9 cellular contexts compared by ENCODE assay signal in genomic region chr12:113242018-113242418, GRCh38. TPM values are rescaled to one million over a fixed set of nuclear protein-coding genes. Genes with fewer than 3 reads are reported as not detected.
DNase-seq lines count a peak whose midpoint lies in the region; ATAC-seq and TF ChIP-seq lines count a peak whose summit lies in the region.
"Had no signal": no experiment of that assay in that cellular context is flagged by ENCODE, and none has a peak within 500 bp of the region (broad histone marks: within the 10 kb centered on the region; RNA-seq: fewer than 3 reads in every experiment).

No MANE protein-coding gene starts in this region.

- H3K4me3 Mint-ChIP-seq in CD14-positive monocyte, result peak overlapping the region in 1 of 2 donors; percentile 46
- no peak overlapping the region for H3K4me3 Mint-ChIP-seq in GM23338

- peaks cover 76% of the 10 kb centered on the region for H3K4me1 Mint-ChIP-seq in CD14-positive monocyte
- H3K4me1 Mint-ChIP-seq in GM23338, result peaks cover 52% of the 10 kb centered on the region

- H4K8ac ChIP-seq in trophoblast cell (ENCODE audit: low read depth, low read length), result peak overlapping the region; percentile 49

- H3K36me3 ChIP-seq in trophoblast cell (ENCODE audit: control insufficient read depth in 1 of 2, insufficient read depth in 2 of 2, low read length in 2 of 2) (peaks cover 0 to 2% of the 10 kb centered on the region in 2 experiments), GM23338 (ENCODE audit: insufficient read depth) (no peaks in the 10 kb centered on the region)
- H3K36me3 ChIP-seq: cardiac muscle cell had no signal

- H2AK5ac ChIP-seq in trophoblast cell (ENCODE audit: low read length), result peak overlapping the region; percentile 11

- H4K91ac ChIP-seq in trophoblast cell (ENCODE audit: low read depth, low read length), result peak overlapping the region; percentile 71

- DNase-seq in CD14-positive monocyte (ENCODE audit: low spot score) (no peak), NCI-H2196 (lab: John Stamatoyannopoulos, UW; ENCODE audit: unreplicated experiment) (peak; percentile 77), dorsolateral prefrontal cortex (peak in 2 of 10 donors; percentile 29 to 37), trophoblast cell (no peak), superior temporal gyrus (ENCODE audit: extremely low spot score) (no peak), GM23338 (ENCODE audit: low spot score) (no peak), GOT3 (lab: John Stamatoyannopoulos, UW) (no peak)
- no peak for DNase-seq in stimulated activated CD4-positive, alpha-beta T cell treated with anti-CD3 and anti-CD28 coated beads, Interleukin-2, amount 100 ng/mL, for 24 hours

- H3K9me3 Mint-ChIP-seq in CD14-positive monocyte (peaks cover 0 to 3% (median 0%) of the 10 kb centered on the region in 7 donors), GM23338 (peaks cover 4% of the 10 kb centered on the region; the same call in 1 of the 3 replicates)

- H3K27me3 Mint-ChIP-seq in CD14-positive monocyte (ENCODE audit: low read depth in 3 of 3), result peaks cover 0 to 7% (median 0%) of the 10 kb centered on the region in 3 donors
- H3K27me3 Mint-ChIP-seq in GM23338 (ENCODE audit: insufficient read depth, low read depth, poor library complexity), result peaks cover 25% of the 10 kb centered on the region

- H3K27ac ChIP-seq in dorsolateral prefrontal cortex, result peak overlapping the region in 53 of 59 donors; percentile 10 to 94 (median 75)
- peak overlapping the region; percentile 65 for H3K27ac ChIP-seq in trophoblast cell (ENCODE audit: low read depth, low read length)
- no peak overlapping the region for H3K27ac ChIP-seq in GM23338 (ENCODE audit: low read depth)
- H3K27ac ChIP-seq: cardiac muscle cell had no signal

- no peaks in the 10 kb centered on the region for H4K20me1 ChIP-seq in GM23338 (replicated peaks; ENCODE audit: insufficient read depth)

- H2AFZ ChIP-seq in trophoblast cell (ENCODE audit: insufficient read depth, low read length, poor library complexity) (no peak overlapping the region), GM23338 (no peak overlapping the region)

- H3K18ac ChIP-seq in trophoblast cell (ENCODE audit: low read length), result peak overlapping the region; percentile 22

- TF ChIP-seq CTCF in CD14-positive monocyte (IDR thresholded peaks at IDR 0.05) (no peak), dorsolateral prefrontal cortex (IDR thresholded peaks at IDR 0.05 in 54 of 56, conservative IDR thresholded peaks at IDR 0.05 in 2 of 56; ENCODE audit: low read depth in 1 of 56, partially characterized antibody in 56 of 56) (no peak), GM23338 (conservative IDR thresholded peaks at IDR 0.05; ENCODE audit: low read depth in 2 of 2) (no peak)

- H3K23ac ChIP-seq in trophoblast cell (ENCODE audit: low read length), result no peak overlapping the region

- no CpG with 5 or more reads among the region's 11 CpGs for WGBS in trophoblast cell (ENCODE audit: extremely low coverage, insufficient coverage, insufficient read length)

- no peaks in the 10 kb centered on the region; the same call in 1 of the 2 replicates for H3F3A ChIP-seq in GM23338 (replicated peaks; ENCODE audit: low read depth)

- peaks cover 39% of the 10 kb centered on the region for H3K79me1 ChIP-seq in trophoblast cell (ENCODE audit: low read length)

- no peak overlapping the region for H4K12ac ChIP-seq in trophoblast cell (ENCODE audit: low read depth, low read length)

- peak overlapping the region; percentile 81 for H2BK12ac ChIP-seq in trophoblast cell (ENCODE audit: low read length)

- ATAC-seq in GM23338, result no peak

- peak overlapping the region; percentile 85 to 97 (median 94) for H3K27ac Mint-ChIP-seq in CD14-positive monocyte
- no peak overlapping the region for H3K27ac Mint-ChIP-seq in GM23338

- peak overlapping the region; percentile 13 for H2BK5ac ChIP-seq in trophoblast cell (ENCODE audit: low read depth, low read length, poor library complexity)

- H3K36me3 Mint-ChIP-seq in CD14-positive monocyte, result peaks cover 54 to 73% of the 10 kb centered on the region in 2 donors
- H3K36me3 Mint-ChIP-seq in GM23338 (ENCODE audit: low read depth), result peaks cover 24% of the 10 kb centered on the region

- H3K14ac ChIP-seq in trophoblast cell (ENCODE audit: low read length), result peak overlapping the region; percentile 30

- H3K4ac ChIP-seq in trophoblast cell (ENCODE audit: low read depth, low read length), result peak overlapping the region; percentile 13

- H3K27me3 ChIP-seq in dorsolateral prefrontal cortex, result no peaks in the 10 kb centered on the region
- no peaks in the 10 kb centered on the region for H3K27me3 ChIP-seq in trophoblast cell (ENCODE audit: insufficient read depth, low read length)
- H3K27me3 ChIP-seq in GM23338 (ENCODE audit: insufficient read depth), result no peaks in the 10 kb centered on the region
- H3K27me3 ChIP-seq: cardiac muscle cell had no signal

- no peak overlapping the region for H3K9ac ChIP-seq in trophoblast cell (ENCODE audit: low read length)

- H3K9me3 ChIP-seq in trophoblast cell (ENCODE audit: insufficient read depth, low read depth, low read length), result no peaks in the 10 kb centered on the region

- H3K4me1 ChIP-seq in trophoblast cell (ENCODE audit: control insufficient read depth in 1 of 2, insufficient read depth in 2 of 2, low read length in 2 of 2) (peaks cover 32 to 35% of the 10 kb centered on the region in 2 experiments), GM23338 (ENCODE audit: insufficient read depth) (peaks cover 16% of the 10 kb centered on the region)

- H3K4me2 ChIP-seq in trophoblast cell (ENCODE audit: low read length) (no peak overlapping the region), GM23338 (no peak overlapping the region)

- peak overlapping the region; percentile 55 for H2BK120ac ChIP-seq in trophoblast cell (ENCODE audit: insufficient read depth, low read length, poor library complexity)

- peaks cover 5% of the 10 kb centered on the region for H3K79me2 ChIP-seq in trophoblast cell (ENCODE audit: control insufficient read depth, insufficient read depth, low read length, poor library complexity)
- no peaks in the 10 kb centered on the region for H3K79me2 ChIP-seq in GM23338 (replicated peaks; ENCODE audit: insufficient read depth)

- H3K9me2 ChIP-seq in GM23338 (ENCODE audit: insufficient read depth), result no peaks in the 10 kb centered on the region

- H3K4me3 ChIP-seq in dorsolateral prefrontal cortex (no peak overlapping the region), trophoblast cell (ENCODE audit: low read depth, low read length) (no peak overlapping the region), GM23338 (no peak overlapping the region)
- H3K4me3 ChIP-seq: cardiac muscle cell had no signal

- intact Hi-C loops in CD14-positive monocyte (cut with micrococcal nuclease), result no loop called here
- intact Hi-C loops in dorsolateral prefrontal cortex (cut with DNase I), result no loop called here

TF ChIP-seq in GM23338, 12 proteins besides CTCF, POLR2A, EP300 and RAD21 (continues in another document):
- TF ChIP-seq ETS1 (IDR thresholded peaks at IDR 0.05), result no peak
- no peak for TF ChIP-seq ZNF331 (CRISPR knock-in tag; IDR thresholded peaks at IDR 0.05; ENCODE audit: low read depth)
- no peak for TF ChIP-seq ZNF114 (CRISPR knock-in tag; IDR thresholded peaks at IDR 0.05)
- TF ChIP-seq STAT1 (IDR thresholded peaks at IDR 0.05; ENCODE audit: unreplicated experiment), result no peak
- TF ChIP-seq POLR2AphosphoS5 (IDR thresholded peaks at IDR 0.05; ENCODE audit: low read depth), result no peak
- TF ChIP-seq JUNB (IDR thresholded peaks at IDR 0.05; ENCODE audit: unreplicated experiment), result no peak
- TF ChIP-seq EZH2 (IDR thresholded peaks at IDR 0.05; ENCODE audit: low read depth, unreplicated experiment), result no peak
- TF ChIP-seq NANOG (IDR thresholded peaks at IDR 0.05; ENCODE audit: borderline replicate concordance), result no peak

RNA-seq across cellular contexts. Expression of gene TPCN1, which starts 20.8 kb away (rescaled TPM):
- polyA plus RNA-seq in CD14-positive monocyte, result 10 to 100 TPM; 20.4 to 34.9 TPM
- 100 to 1,000 TPM in 13 of 120 experiments, 10 to 100 TPM in 107; 45.9 to 150 (median 76.0) TPM for total RNA-seq in dorsolateral prefrontal cortex
- 14.9 and 16.0 TPM in 2 replicates for polyA plus RNA-seq in trophoblast cell (2013)
- total RNA-seq in GM23338 (2014; rRNA removed; shearing (Covaris generic)), result 12.2 and 14.4 TPM in 2 replicates
- polyA plus RNA-seq in GM23338 (2016; fragmentation: Nextera tagmentation; extraction: Ambion mirVana), result 11.2 and 16.2 TPM in 2 replicates

RNA-seq across cellular contexts. Expression of gene RITA1, which starts 56.5 kb away (rescaled TPM):
- polyA plus RNA-seq in CD14-positive monocyte, result 10 to 100 TPM; 16.4 to 17.6 TPM
- total RNA-seq in dorsolateral prefrontal cortex, result 10 to 100 TPM; 12.4 to 35.1 (median 24.5) TPM
- polyA plus RNA-seq in trophoblast cell (2013), result 11.2 and 11.4 TPM in 2 replicates
- 33.0 and 40.4 TPM in 2 replicates for total RNA-seq in GM23338 (2014; rRNA removed; shearing (Covaris generic))
- 20.0 and 21.4 TPM in 2 replicates for polyA plus RNA-seq in GM23338 (2016; fragmentation: Nextera tagmentation; extraction: Ambion mirVana)

RNA-seq across cellular contexts. Expression of gene DDX54, which starts 56.7 kb away (rescaled TPM):
- polyA plus RNA-seq in CD14-positive monocyte (10 to 100 TPM in 1 of 2 donors, 1 to 10 TPM in 1; 7.9 to 13.6 TPM), GM23338 (2016; fragmentation: Nextera tagmentation; extraction: Ambion mirVana) (89.4 and 89.5 TPM in 2 replicates)
- total RNA-seq in dorsolateral prefrontal cortex, result 10 to 100 TPM; 20.8 to 54.8 (median 35.0) TPM
- polyA plus RNA-seq in trophoblast cell (2013), result 42.0 and 42.6 TPM in 2 replicates
- total RNA-seq in GM23338 (2014; rRNA removed; shearing (Covaris generic)), result 79.6 and 84.1 TPM in 2 replicates
